1 cellular context compared by ENCODE assay signal in genomic region chr17:8118769-8119574, GRCh38.
A peak's percentile ranks its signal among the peaks of the same experiment; 100 is the strongest.
TF ChIP-seq lines count a peak whose summit lies in the region.

No MANE protein-coding gene starts in this region.

TF ChIP-seq in HepG2, 621 proteins besides CTCF, POLR2A, EP300 and RAD21 (continues in another document):
- TF ChIP-seq REPIN1 (CRISPR knock-in tag; IDR thresholded peaks at IDR 0.05; ENCODE audit: borderline replicate concordance, low read depth) (no peak), IRF1 (CRISPR knock-in tag; IDR thresholded peaks at IDR 0.05; ENCODE audit: low read depth) (no peak), SCMH1 (CRISPR knock-in tag; IDR thresholded peaks at IDR 0.05; ENCODE audit: borderline replicate concordance) (no peak), ZNF574 (CRISPR knock-in tag; IDR thresholded peaks at IDR 0.05) (0 out of 2 replicates have a peak, but pooled peaks have one; percentile 28), EEA1 (CRISPR knock-in tag; IDR thresholded peaks at IDR 0.05; ENCODE audit: borderline replicate concordance) (no peak), CHD2 (IDR thresholded peaks at IDR 0.05; ENCODE audit: low read depth, low read length) (no peak), ZNF746 (CRISPR knock-in tag; IDR thresholded peaks at IDR 0.05) (no peak), ZSCAN22 (CRISPR knock-in tag; IDR thresholded peaks at IDR 0.05) (no peak), ARID3A (IDR thresholded peaks at IDR 0.05; ENCODE audit: low read depth, low read length) (peak; percentile 40; the same call in 1 of the 2 replicates), MYPOP (CRISPR knock-in tag; IDR thresholded peaks at IDR 0.05) (no peak), ZNF331 (CRISPR knock-in tag; IDR thresholded peaks at IDR 0.05) (0 out of 2 replicates have a peak, but pooled peaks have one; percentile 30), SAP130 (CRISPR knock-in tag; IDR thresholded peaks at IDR 0.05; ENCODE audit: low read depth) (peak; percentile 37), E2F1 (CRISPR knock-in tag; IDR thresholded peaks at IDR 0.05) (no peak), ARID2 (CRISPR knock-in tag; IDR thresholded peaks at IDR 0.05; ENCODE audit: borderline replicate concordance) (no peak), ZNF280B (CRISPR knock-in tag; IDR thresholded peaks at IDR 0.05; ENCODE audit: borderline replicate concordance) (no peak; the same call in 1 of the 2 replicates), LBX2 (CRISPR knock-in tag; IDR thresholded peaks at IDR 0.05; ENCODE audit: borderline replicate concordance) (no peak), ATF4 (CRISPR knock-in tag; IDR thresholded peaks at IDR 0.05) (no peak), TFDP1 (CRISPR knock-in tag; IDR thresholded peaks at IDR 0.05; ENCODE audit: borderline replicate concordance) (no peak), KLF9 (CRISPR knock-in tag; IDR thresholded peaks at IDR 0.05; ENCODE audit: low read depth) (no peak), ZNF329 (CRISPR knock-in tag; IDR thresholded peaks at IDR 0.05; ENCODE audit: low read depth) (no peak), HDAC6 (IDR thresholded peaks at IDR 0.05; ENCODE audit: low read depth, low read length) (no peak), NR2F2 (IDR thresholded peaks at IDR 0.05; ENCODE audit: borderline replicate concordance, low read depth) (peak; percentile 63; the same call in 1 of the 2 replicates), SRSF9 (IDR thresholded peaks at IDR 0.05; ENCODE audit: borderline replicate concordance, insufficient read depth, low read depth, low read length, poor library complexity, severe bottlenecking) (no peak), ZNF773 (CRISPR knock-in tag; IDR thresholded peaks at IDR 0.05; ENCODE audit: borderline replicate concordance) (no peak), FOXA1 (IDR thresholded peaks at IDR 0.05) (no peak), FOXA1 (CRISPR knock-in tag; IDR thresholded peaks at IDR 0.05) (no peak), ZNF557 (CRISPR knock-in tag; IDR thresholded peaks at IDR 0.05) (no peak), ZNF446 (CRISPR knock-in tag; IDR thresholded peaks at IDR 0.05) (no peak), SALL1 (CRISPR knock-in tag; IDR thresholded peaks at IDR 0.05) (peak; percentile 46), ASH2L (IDR thresholded peaks at IDR 0.05; ENCODE audit: insufficient read length, low read depth, low read length) (peak; percentile 63), FOXJ3 (CRISPR knock-in tag; IDR thresholded peaks at IDR 0.05; ENCODE audit: borderline replicate concordance) (no peak), BATF2 (CRISPR knock-in tag; IDR thresholded peaks at IDR 0.05) (no peak), CSRNP2 (CRISPR knock-in tag; conservative IDR thresholded peaks at IDR 0.05; ENCODE audit: low read depth) (no peak), MAZ (IDR thresholded peaks at IDR 0.05; ENCODE audit: borderline replicate concordance, low read depth, low read length) (no peak), MAZ (CRISPR knock-in tag; IDR thresholded peaks at IDR 0.05; ENCODE audit: low read depth) (0 out of 2 replicates have a peak, but pooled peaks have one; percentile 19), ZNF101 (CRISPR knock-in tag; IDR thresholded peaks at IDR 0.05; ENCODE audit: borderline replicate concordance, low read depth) (no peak), HOXA9 (CRISPR knock-in tag; IDR thresholded peaks at IDR 0.05; ENCODE audit: borderline replicate concordance) (no peak), ZBTB1 (CRISPR knock-in tag; IDR thresholded peaks at IDR 0.05; ENCODE audit: borderline replicate concordance) (no peak), MED13 (CRISPR knock-in tag; IDR thresholded peaks at IDR 0.05) (no peak), SNAPC4 (CRISPR knock-in tag; IDR thresholded peaks at IDR 0.05) (no peak), JARID2 (CRISPR knock-in tag; IDR thresholded peaks at IDR 0.05; ENCODE audit: insufficient replicate concordance) (no peak), ARNT (IDR thresholded peaks at IDR 0.05) (no peak), RNF2 (conservative IDR thresholded peaks at IDR 0.05; ENCODE audit: low read depth) (no peak), HOXA5 (CRISPR knock-in tag; IDR thresholded peaks at IDR 0.05) (peak; percentile 57; the same call in 1 of the 2 replicates), SMAD3 (CRISPR knock-in tag; IDR thresholded peaks at IDR 0.05) (peak; percentile 35; the same call in 1 of the 2 replicates)
